Comparison of ENCODE assay signal across 15 cellular contexts in the genomic region with DNA sequence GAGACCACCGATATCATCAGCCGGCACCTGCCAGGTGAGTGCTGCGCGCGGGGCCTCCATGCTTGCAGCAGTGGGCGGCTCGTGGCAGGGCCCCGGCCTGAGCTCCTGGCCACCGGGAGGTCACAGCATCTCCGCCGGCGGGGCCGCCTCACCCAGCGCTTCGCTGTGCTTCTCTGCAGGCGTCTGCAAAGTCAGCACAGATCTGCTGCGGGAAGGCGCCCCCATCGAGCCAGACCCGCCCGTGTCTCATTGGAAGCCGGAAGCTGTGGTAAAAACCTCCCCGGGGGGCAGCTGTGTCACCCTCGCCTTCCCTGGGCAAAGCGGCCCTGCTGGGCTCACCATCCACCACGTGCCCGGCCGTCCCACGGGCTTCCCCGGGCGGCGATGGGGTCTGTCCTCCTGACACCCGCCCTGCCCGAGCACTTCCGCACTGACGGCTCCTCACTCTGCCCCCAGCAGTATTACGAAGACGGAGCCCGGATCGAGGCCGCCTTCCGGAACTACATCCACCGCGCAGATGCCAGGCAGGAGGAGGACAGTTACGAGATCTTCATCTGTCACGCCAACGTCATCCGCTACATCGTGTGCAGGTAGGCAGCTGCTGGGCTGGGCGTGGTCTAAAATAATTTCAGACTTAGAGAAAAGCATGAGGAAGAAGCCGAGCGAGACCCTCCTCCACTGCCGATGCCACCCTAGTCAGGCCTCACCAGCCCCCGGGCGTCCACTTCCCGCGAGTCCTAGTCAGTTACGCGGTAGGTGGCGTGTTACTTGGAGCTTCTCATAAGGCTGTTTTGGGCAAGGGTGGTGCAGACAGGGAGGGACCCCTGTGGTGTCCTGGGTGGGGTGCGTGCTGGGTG. TPM values are rescaled to one million over a fixed set of nuclear protein-coding genes. Genes with fewer than 3 reads are reported as not detected.
DNase-seq lines count a peak whose midpoint lies in the region; ATAC-seq, FAIRE-seq and TF ChIP-seq lines count a peak whose summit lies in the region.
"Had no signal": no experiment of that assay in that cellular context is flagged by ENCODE, and none has a peak within 500 bp of the region (broad histone marks: within the 10 kb centered on the region; RNA-seq: fewer than 3 reads in every experiment).

No MANE protein-coding gene starts in this region.

- CTCF ChIA-PET in K562 (lab: Yijun Ruan, JAX; ENCODE audit: low intra/inter-chr PET ratio) = no interaction called here
- CTCF ChIA-PET in activated CD4-positive, alpha-beta T cell treated with anti-CD3 and anti-CD28 coated beads for 36 hours (lab: Charles Lee) = interaction anchor here (0.5 kb wide), 1 partner anchor 19 kb away, joined by 3 read pairs; no protein-coding TSS in a partner anchor

- peaks cover 24% of the 10 kb centered on the region for H3K79me2 ChIP-seq in K562 (ENCODE audit: control insufficient read depth, insufficient read depth, low read length)

- no peak overlapping the region for H3K9ac ChIP-seq in K562 (ENCODE audit: insufficient read depth in 1 of 2, low read depth in 2 of 2, low read length in 2 of 2)

- H2AFZ ChIP-seq in K562 (ENCODE audit: low read depth, low read length) = no peak overlapping the region

- BruUV-seq in K562 (replicated peaks; lab: Mats Ljungman, UMichigan) = no TSS peak

- intact Hi-C loops in K562 (cut with micrococcal nuclease) = no loop called here
- intact Hi-C loops in activated CD4-positive, alpha-beta T cell treated with anti-CD3 and anti-CD28 coated beads for 36 hours (cut with DNase I, micrococcal nuclease) = loop anchor here in 1 of 2 experiments (10.0 kb wide), 1 partner anchor 573 kb away; the partner anchor contains the start of genes DDX51 and NOC4L

- H3K9me3 ChIP-seq in K562 (replicated peaks; ENCODE audit: control insufficient read depth, insufficient read depth, low read depth, low read length) = no peaks in the 10 kb centered on the region
- H3K9me3 ChIP-seq: vagina had no signal

- H3K9me3 Mint-ChIP-seq in stimulated activated naive CD8-positive, alpha-beta T cell treated with anti-CD3 and anti-CD28 coated beads, Interleukin-15, amount 100 ng/mL, for 72 hours = no peaks in the 10 kb centered on the region
- no peaks in the 10 kb centered on the region for H3K9me3 Mint-ChIP-seq in activated CD4-positive, alpha-beta T cell treated with anti-CD3 and anti-CD28 coated beads for 36 hours (ENCODE audit: low read depth)

- no peak overlapping the region for H3K4me2 ChIP-seq in K562 (ENCODE audit: insufficient read depth, low read length)

- no peak for DNase-seq in stimulated activated naive CD8-positive, alpha-beta T cell treated with anti-CD3 and anti-CD28 coated beads, Interleukin-15, amount 100 ng/mL, for 72 hours
- no peak for DNase-seq in stimulated activated naive CD8-positive, alpha-beta T cell treated with anti-CD3 and anti-CD28 coated beads, Interleukin-15, Interleukin-2, amounts not matched to agents 100 U/mL and 50 U/mL, for 24 hours
- DNase-seq in K562 (ENCODE audit: extremely low read depth in 1 of 4, low spot score in 3 of 4) (no peak), DMS79 treated with DMSO at 0.1 percent for 48 hours (lab: John Stamatoyannopoulos, UW) (no peak)
- DNase-seq in activated CD4-positive, alpha-beta T cell treated with anti-CD3 and anti-CD28 coated beads for 36 hours = no peak
- DNase-seq: activated CD4-positive, CD25-positive, alpha-beta regulatory T cell; activated effector memory CD4-positive, alpha-beta T cell treated with Interleukin-2 at 50 U/mL for 16 hours; amygdala; GDM1; NCI-H1436 treated with DMSO at 0.1 percent for 48 hours; NCI-H345; NK-92 treated with Interleukin-12 subunit alpha and Interleukin-12 subunit beta, amount 100 ng/mL, for 24 hours had no signal

- H3K27me3 ChIP-seq in K562 (ENCODE audit: control insufficient read depth in 2 of 2, insufficient read depth in 2 of 2, low read length in 2 of 2) = no peaks in the 10 kb centered on the region
- H3K27me3 ChIP-seq: vagina had no signal

- 94% methylated on average over 46 of the region's 61 CpGs for WGBS in K562 (ENCODE audit: insufficient coverage, low coverage, missing lambda C conversion rate)

- H3K4me1 ChIP-seq in K562 (replicated peaks in 1 of 2; ENCODE audit: control insufficient read depth in 2 of 2, insufficient read depth in 2 of 2, low read length in 2 of 2) = peaks cover 0 to 6% of the 10 kb centered on the region in 2 experiments; a peak in 2 of 5 replicates

- in situ Hi-C loops in K562 (cut with MboI) = no loop called here

- TF ChIP-seq POLR2A in K562 (conservative IDR thresholded peaks at IDR 0.05) = no peak

- FAIRE-seq in K562 (lab: Jason Lieb, UNC) = no peak
- FAIRE-seq: GM12891 had no signal

- peaks cover 85% of the 10 kb centered on the region for H3K36me3 ChIP-seq in K562 (ENCODE audit: control insufficient read depth, insufficient read depth, low read length)

- H3K27ac Mint-ChIP-seq in stimulated activated naive CD8-positive, alpha-beta T cell treated with anti-CD3 and anti-CD28 coated beads, Interleukin-15, amount 100 ng/mL, for 72 hours = peak overlapping the region in 1 of 2 donors; percentile 74
- H3K27ac Mint-ChIP-seq in activated CD4-positive, alpha-beta T cell treated with anti-CD3 and anti-CD28 coated beads for 36 hours = no peak overlapping the region

- peak; percentile 57 for ATAC-seq in stimulated activated naive CD8-positive, alpha-beta T cell treated with anti-CD3 and anti-CD28 coated beads, Interleukin-15, amount 100 ng/mL, for 72 hours
- ATAC-seq in stimulated activated naive CD8-positive, alpha-beta T cell treated with anti-CD3 and anti-CD28 coated beads, Interleukin-15, Interleukin-2, amounts not matched to agents 100 U/mL and 50 U/mL, for 24 hours = no peak
- ATAC-seq in K562 (no peak), HG03280 (IDR thresholded peaks at IDR 0.05; ENCODE audit: unreplicated experiment) (no peak)
- ATAC-seq in activated CD4-positive, alpha-beta T cell treated with anti-CD3 and anti-CD28 coated beads for 36 hours = no peak

- H3K4me3 ChIP-seq in K562 = no peak overlapping the region
- H3K4me3 ChIP-seq: vagina had no signal

- TF ChIP-seq RAD21 in K562 (CRISPR knock-in tag; conservative IDR thresholded peaks at IDR 0.05 in 1 of 2, IDR thresholded peaks at IDR 0.05 in 1 of 2) = no peak

- H3K36me3 Mint-ChIP-seq in activated CD4-positive, alpha-beta T cell treated with anti-CD3 and anti-CD28 coated beads for 36 hours (ENCODE audit: low read depth) = peaks cover 53% of the 10 kb centered on the region

- POLR2A ChIA-PET in K562 (lab: Yijun Ruan, JAX) = interaction anchor here (1.5 kb wide), 1 partner anchor 9 kb away, joined by 4 read pairs; no protein-coding TSS in a partner anchor
- POLR2A ChIA-PET in activated CD4-positive, alpha-beta T cell treated with anti-CD3 and anti-CD28 coated beads for 36 hours (lab: Charles Lee) = no interaction called here

- H3K27me3 Mint-ChIP-seq in stimulated activated naive CD8-positive, alpha-beta T cell treated with anti-CD3 and anti-CD28 coated beads, Interleukin-15, amount 100 ng/mL, for 72 hours = no peaks in the 10 kb centered on the region
- no peaks in the 10 kb centered on the region for H3K27me3 Mint-ChIP-seq in activated CD4-positive, alpha-beta T cell treated with anti-CD3 and anti-CD28 coated beads for 36 hours

- H3K27ac ChIP-seq in K562 (ENCODE audit: extremely low read depth, low read depth, low read length) = no peak overlapping the region
- H3K27ac ChIP-seq: vagina had no signal

- no peak overlapping the region for H3K4me3 Mint-ChIP-seq in stimulated activated naive CD8-positive, alpha-beta T cell treated with anti-CD3 and anti-CD28 coated beads, Interleukin-15, amount 100 ng/mL, for 72 hours
- H3K4me3 Mint-ChIP-seq in activated CD4-positive, alpha-beta T cell treated with anti-CD3 and anti-CD28 coated beads for 36 hours = no peak overlapping the region

- no peaks in the 10 kb centered on the region; the same call in 1 of the 2 replicates for H4K20me1 ChIP-seq in K562 (replicated peaks; ENCODE audit: control insufficient read depth, insufficient read depth, low read length)

- no peaks in the 10 kb centered on the region for H3K9me1 ChIP-seq in K562 (ENCODE audit: control insufficient read depth, insufficient read depth, low read length)

- peaks cover 14% of the 10 kb centered on the region for H3K4me1 Mint-ChIP-seq in stimulated activated naive CD8-positive, alpha-beta T cell treated with anti-CD3 and anti-CD28 coated beads, Interleukin-15, amount 100 ng/mL, for 72 hours
- peaks cover 15% of the 10 kb centered on the region for H3K4me1 Mint-ChIP-seq in activated CD4-positive, alpha-beta T cell treated with anti-CD3 and anti-CD28 coated beads for 36 hours

- no peak for TF ChIP-seq EP300 in K562 (IDR thresholded peaks at IDR 0.05; ENCODE audit: low read length)

- TF ChIP-seq CTCF in K562 (IDR thresholded peaks at IDR 0.05 in 2 of 3, conservative IDR thresholded peaks at IDR 0.05 in 1 of 3; ENCODE audit: insufficient read depth in 2 of 3, low read depth in 1 of 3, low read length in 3 of 3) = no peak

RNA-seq across cellular contexts. Expression of gene PGAM5, which starts 7.1 kb away (rescaled TPM):
- 33.1 and 58.6 TPM in 2 replicates for total RNA-seq in K562 (2011; cell fraction: chromatin; rRNA removed; ENCODE audit: low replicate concordance)
- total RNA-seq in K562 (2011; cell fraction: nucleolus; rRNA removed) = 36.3 and 36.7 TPM in 2 replicates
- 27.6 and 28.5 TPM in 2 replicates for total RNA-seq in K562 (2011; cell fraction: nucleoplasm; rRNA removed)
- total RNA-seq in K562 (2014; rRNA removed) = 99.8 and 119 TPM in 2 replicates
- total RNA-seq in K562 (2014; rRNA removed; fragmentation: Illumina TruSeq; extraction: Trizol) = 56.8 and 69.5 TPM in 2 replicates
- total RNA-seq in K562 (2015; rRNA removed; fragmentation: Illumina TruSeq; extraction: Trizol) = 88.5 and 89.0 TPM in 2 replicates
- 121 and 125 TPM in 2 replicates for total RNA-seq in K562 (2021)
- polyA plus RNA-seq in K562 (2011; rRNA removed) = 49.1 and 49.2 TPM in 2 replicates
- 56.7 and 135 TPM in 2 replicates for polyA plus RNA-seq in K562 (2011; cell fraction: cytosol; rRNA removed)
- polyA plus RNA-seq in K562 (2011; cell fraction: nucleus; rRNA removed) = 20.9 and 37.2 TPM in 2 replicates
- 39.2 and 77.3 TPM in 2 replicates for polyA plus RNA-seq in K562 (2012)
- polyA plus RNA-seq in K562 (2014; fragmentation: Illumina TruSeq; extraction: Trizol) = 90.2 and 97.3 TPM in 2 replicates
- 10 to 100 TPM in 1 of 2 experiments, 1 to 10 TPM in 1; 7.4 to 11.4 TPM for polyA plus RNA-seq in K562 (2014; fragmentation: Nextera tagmentation; extraction: Ambion mirVana)
- polyA plus RNA-seq in K562 (2014; rRNA removed) = 60.7 and 78.9 TPM in 2 replicates
- polyA minus RNA-seq in K562 (2011; rRNA and poly(A)+ RNA removed) = 33.5 and 64.2 TPM in 2 replicates
- 85.1 and 114 TPM in 2 replicates for polyA minus RNA-seq in K562 (2011; cell fraction: cytosol; rRNA and poly(A)+ RNA removed)
- 17.0 and 19.7 TPM in 2 replicates for polyA minus RNA-seq in K562 (2011; cell fraction: nucleus; rRNA and poly(A)+ RNA removed)
- 10 to 100 TPM; 65.6 to 74.0 TPM for total RNA-seq in activated CD4-positive, alpha-beta T cell treated with anti-CD3 and anti-CD28 coated beads for 36 hours

RNA-seq across cellular contexts. Expression of gene PXMP2, which starts 30.4 kb away (rescaled TPM):
- 19.3 and 34.7 TPM in 2 replicates for total RNA-seq in K562 (2011; cell fraction: chromatin; rRNA removed; ENCODE audit: low replicate concordance)
- 30.4 and 31.9 TPM in 2 replicates for total RNA-seq in K562 (2011; cell fraction: nucleolus; rRNA removed)
- total RNA-seq in K562 (2011; cell fraction: nucleoplasm; rRNA removed) = 32.8 and 57.0 TPM in 2 replicates
- total RNA-seq in K562 (2014; rRNA removed) (66.1 and 70.9 TPM in 2 replicates), K562 (2014; rRNA removed; fragmentation: Illumina TruSeq; extraction: Trizol) (34.8 and 37.8 TPM in 2 replicates), K562 (2015; rRNA removed; fragmentation: Illumina TruSeq; extraction: Trizol) (39.8 and 41.0 TPM in 2 replicates), K562 (2021) (46.1 and 49.6 TPM in 2 replicates)
- polyA plus RNA-seq in K562 (2011; rRNA removed) (37.7 and 44.7 TPM in 2 replicates), K562 (2014; fragmentation: Illumina TruSeq; extraction: Trizol) (43.1 and 52.3 TPM in 2 replicates), K562 (2014; fragmentation: Nextera tagmentation; extraction: Ambion mirVana) (1 to 10 TPM; 3.0 to 6.8 TPM), K562 (2014; rRNA removed) (64.0 and 66.0 TPM in 2 replicates)
- polyA plus RNA-seq in K562 (2011; cell fraction: cytosol; rRNA removed) = 48.9 and 69.8 TPM in 2 replicates
- polyA plus RNA-seq in K562 (2011; cell fraction: nucleus; rRNA removed) = 30.7 and 38.7 TPM in 2 replicates
- 43.7 and 55.0 TPM in 2 replicates for polyA plus RNA-seq in K562 (2012)
- 14.0 and 19.0 TPM in 2 replicates for polyA minus RNA-seq in K562 (2011; rRNA and poly(A)+ RNA removed)
- 12.7 and 15.9 TPM in 2 replicates for polyA minus RNA-seq in K562 (2011; cell fraction: cytosol; rRNA and poly(A)+ RNA removed)
- polyA minus RNA-seq in K562 (2011; cell fraction: nucleus; rRNA and poly(A)+ RNA removed) = 7.6 and 10.8 TPM in 2 replicates
- total RNA-seq in activated CD4-positive, alpha-beta T cell treated with anti-CD3 and anti-CD28 coated beads for 36 hours = 10 to 100 TPM; 12.2 to 14.3 TPM

RNA-seq across cellular contexts. Expression of gene POLE, which starts 30.6 kb away (rescaled TPM):
- 895 and 1,680 TPM in 2 replicates for total RNA-seq in K562 (2011; cell fraction: chromatin; rRNA removed; ENCODE audit: low replicate concordance)
- 685 and 695 TPM in 2 replicates for total RNA-seq in K562 (2011; cell fraction: nucleolus; rRNA removed)
- total RNA-seq in K562 (2011; cell fraction: nucleoplasm; rRNA removed) = 707 and 745 TPM in 2 replicates
- total RNA-seq in K562 (2014; rRNA removed) (83.6 and 86.3 TPM in 2 replicates), K562 (2014; rRNA removed; fragmentation: Illumina TruSeq; extraction: Trizol) (36.3 and 39.1 TPM in 2 replicates), K562 (2015; rRNA removed; fragmentation: Illumina TruSeq; extraction: Trizol) (42.2 and 42.3 TPM in 2 replicates), K562 (2021) (130 and 154 TPM in 2 replicates)
- polyA plus RNA-seq in K562 (2011; rRNA removed) (49.6 and 81.7 TPM in 2 replicates), K562 (2014; fragmentation: Illumina TruSeq; extraction: Trizol) (64.2 and 65.6 TPM in 2 replicates), K562 (2014; fragmentation: Nextera tagmentation; extraction: Ambion mirVana) (1 to 10 TPM; 2.4 to 2.5 TPM), K562 (2014; rRNA removed) (90.6 and 126 TPM in 2 replicates)
- polyA plus RNA-seq in K562 (2011; cell fraction: cytosol; rRNA removed) = 34.1 and 49.5 TPM in 2 replicates
- 471 and 640 TPM in 2 replicates for polyA plus RNA-seq in K562 (2011; cell fraction: nucleus; rRNA removed)
- 78.0 and 105 TPM in 2 replicates for polyA plus RNA-seq in K562 (2012)
- 94.9 and 115 TPM in 2 replicates for polyA minus RNA-seq in K562 (2011; rRNA and poly(A)+ RNA removed)
- polyA minus RNA-seq in K562 (2011; cell fraction: cytosol; rRNA and poly(A)+ RNA removed) = 123 and 159 TPM in 2 replicates
- 317 and 354 TPM in 2 replicates for polyA minus RNA-seq in K562 (2011; cell fraction: nucleus; rRNA and poly(A)+ RNA removed)
- 100 to 1,000 TPM; 121 to 124 TPM for total RNA-seq in activated CD4-positive, alpha-beta T cell treated with anti-CD3 and anti-CD28 coated beads for 36 hours

RNA-seq across cellular contexts. Expression of gene ANKLE2, which starts 43.9 kb away (rescaled TPM):
- 353 and 486 TPM in 2 replicates for total RNA-seq in K562 (2011; cell fraction: chromatin; rRNA removed; ENCODE audit: low replicate concordance)
- total RNA-seq in K562 (2011; cell fraction: nucleolus; rRNA removed) = 225 and 254 TPM in 2 replicates
- 264 and 271 TPM in 2 replicates for total RNA-seq in K562 (2011; cell fraction: nucleoplasm; rRNA removed)
- total RNA-seq in K562 (2014; rRNA removed) = 33.6 and 42.3 TPM in 2 replicates
- 44.0 and 45.6 TPM in 2 replicates for total RNA-seq in K562 (2014; rRNA removed; fragmentation: Illumina TruSeq; extraction: Trizol)
- total RNA-seq in K562 (2015; rRNA removed; fragmentation: Illumina TruSeq; extraction: Trizol) = 49.5 and 50.4 TPM in 2 replicates
- 54.3 and 56.9 TPM in 2 replicates for total RNA-seq in K562 (2021)
- polyA plus RNA-seq in K562 (2011; rRNA removed) = 57.7 and 69.0 TPM in 2 replicates
- 41.4 and 48.0 TPM in 2 replicates for polyA plus RNA-seq in K562 (2011; cell fraction: cytosol; rRNA removed)
- 224 and 322 TPM in 2 replicates for polyA plus RNA-seq in K562 (2011; cell fraction: nucleus; rRNA removed)
- 39.1 and 44.5 TPM in 2 replicates for polyA plus RNA-seq in K562 (2012)
- 43.6 and 46.3 TPM in 2 replicates for polyA plus RNA-seq in K562 (2014; fragmentation: Illumina TruSeq; extraction: Trizol)
- polyA plus RNA-seq in K562 (2014; fragmentation: Nextera tagmentation; extraction: Ambion mirVana) = 1 to 10 TPM; 3.2 TPM
- polyA plus RNA-seq in K562 (2014; rRNA removed) = 49.7 and 51.6 TPM in 2 replicates
- polyA minus RNA-seq in K562 (2011; rRNA and poly(A)+ RNA removed) = 139 and 163 TPM in 2 replicates
- 46.5 and 72.4 TPM in 2 replicates for polyA minus RNA-seq in K562 (2011; cell fraction: cytosol; rRNA and poly(A)+ RNA removed)
- polyA minus RNA-seq in K562 (2011; cell fraction: nucleus; rRNA and poly(A)+ RNA removed) = 105 and 129 TPM in 2 replicates
- 100 to 1,000 TPM; 110 to 111 TPM for total RNA-seq in activated CD4-positive, alpha-beta T cell treated with anti-CD3 and anti-CD28 coated beads for 36 hours
